In the genomic region with DNA sequence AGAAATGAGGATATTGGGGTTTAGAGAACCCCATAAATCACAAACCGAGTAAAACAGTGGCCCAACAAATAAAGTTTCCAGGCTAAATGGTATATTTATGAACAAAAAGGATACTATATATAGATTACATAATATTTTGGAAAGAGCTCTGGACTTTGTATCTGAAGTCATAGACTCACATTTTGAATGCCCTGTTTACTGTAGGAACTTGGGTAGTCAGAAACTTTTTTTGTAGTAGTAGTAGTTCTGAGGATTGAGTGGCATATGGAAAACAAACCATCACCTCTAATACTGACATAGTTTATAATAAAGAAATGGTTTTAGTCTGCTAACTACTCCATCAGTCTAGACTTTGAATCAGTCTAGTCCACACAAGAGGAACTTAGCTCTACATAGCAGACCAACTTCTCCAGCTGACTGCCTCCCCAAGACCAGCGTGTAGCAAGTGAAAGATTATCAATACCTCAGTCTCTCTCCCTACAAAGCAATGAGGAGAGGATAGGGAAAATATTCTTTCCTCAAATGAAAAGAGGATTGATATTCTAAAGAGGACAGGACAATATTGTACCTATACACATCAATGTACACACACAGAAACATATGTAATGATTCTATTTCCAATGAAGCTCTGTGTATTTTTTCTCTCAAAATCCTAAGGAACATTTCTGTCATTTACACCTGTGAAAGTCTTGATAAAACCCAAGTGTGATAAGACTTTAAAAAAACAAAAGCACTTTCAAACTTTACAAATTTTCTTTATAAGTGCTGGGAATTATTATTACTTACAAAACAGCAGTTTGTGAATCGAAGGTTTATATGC, we compare ENCODE assay signal across 11 cellular contexts.
"Had no signal": no experiment of that assay in that cellular context is flagged by ENCODE, and none has a peak within 500 bp of the region (broad histone marks: within the 10 kb centered on the region; RNA-seq: fewer than 3 reads in every experiment).

No MANE protein-coding gene starts in this region.

- H3K9me3 ChIP-seq: HAP-1 had no signal

- ATAC-seq: GM23338, HCT116 had no signal

- H3K4me3 ChIP-seq: GM23248, GM23338, HAP-1 had no signal

- H3K4me1 ChIP-seq: HAP-1 had no signal

- H3K36me3 ChIP-seq: HAP-1 had no signal

- H3K27ac ChIP-seq: GM23248 had no signal

- DNase-seq: GM23248, GOT3, H7, H9, HCEC 1CT, HFFc6 had no signal

- FAIRE-seq: H1, H54 had no signal
